22 cellular contexts compared by ENCODE assay signal in genomic region chr7:28338041-28338440, GRCh38.
DNase-seq lines count a peak whose midpoint lies in the region; ATAC-seq, FAIRE-seq and TF ChIP-seq lines count a peak whose summit lies in the region.
"Had no signal": no experiment of that assay in that cellular context is flagged by ENCODE, and none has a peak within 500 bp of the region (broad histone marks: within the 10 kb centered on the region; RNA-seq: fewer than 3 reads in every experiment).

No MANE protein-coding gene starts in this region.

- intact Hi-C loops in IMR-90 (cut with micrococcal nuclease), result no loop called here
- intact Hi-C loops in K562 (cut with micrococcal nuclease), result no loop called here
- intact Hi-C loops in stomach (cut with DNase I; ENCODE audit: low total_unique reads), result no loop called here

- no peak overlapping the region for H2AFZ ChIP-seq in IMR-90 (replicated peaks; ENCODE audit: low read length, poor library complexity)
- H2AFZ ChIP-seq in K562 (ENCODE audit: low read depth, low read length), result no peak overlapping the region

- DNase-seq in IMR-90, result no peak
- no peak for DNase-seq in K562 (ENCODE audit: extremely low read depth in 1 of 4, low spot score in 3 of 4)
- no peak for DNase-seq in activated CD8-positive, alpha-beta memory T cell treated with anti-CD3 and anti-CD28 coated beads for 24 hours
- DNase-seq in stomach, result no peak
- DNase-seq: 8988T; ACHN; BE2C; C1 segment of cervical spinal cord; CD4-positive, alpha-beta memory T cell; CD4-positive, CD25-positive, alpha-beta regulatory T cell; CD8-positive, alpha-beta memory T cell; COR-L47; DMS 273 treated with DMSO at 0.1 percent for 48 hours; DMS153; DMS53; DMS79; GF-D8 had no signal

- H3K9me3 ChIP-seq in IMR-90 (ENCODE audit: control insufficient read depth, insufficient read depth, low read length), result no peaks in the 10 kb centered on the region
- H3K9me3 ChIP-seq in K562 (replicated peaks; ENCODE audit: control insufficient read depth, insufficient read depth, low read depth, low read length), result no peaks in the 10 kb centered on the region
- peaks cover 0 to 16% (median 5%) of the 10 kb centered on the region in 4 donors for H3K9me3 ChIP-seq in stomach
- H3K9me3 ChIP-seq: BE2C had no signal

- dilution Hi-C loops in IMR-90 (cut with HindIII; ENCODE audit: low sequenced_read_pairs, unreplicated experiment), result no loop called here

- H3K9ac ChIP-seq in IMR-90 (ENCODE audit: low read depth, low read length), result no peak overlapping the region
- no peak overlapping the region for H3K9ac ChIP-seq in K562 (ENCODE audit: insufficient read depth in 1 of 2, low read depth in 2 of 2, low read length in 2 of 2)
- H3K9ac ChIP-seq: BLaER1 had no signal

- POLR2A ChIA-PET in IMR-90 (lab: Charles Lee; ENCODE audit: unreplicated experiment) (no interaction called here), K562 (lab: Yijun Ruan, JAX) (no interaction called here)

- BruUV-seq in IMR-90 (replicated peaks; lab: Mats Ljungman, UMichigan), result no TSS peak
- no TSS peak for BruUV-seq in K562 (replicated peaks; lab: Mats Ljungman, UMichigan)

- H3K18ac ChIP-seq in IMR-90 (ENCODE audit: low read depth, low read length), result no peak overlapping the region

- no peak for ATAC-seq in IMR-90 (ENCODE audit: low read depth)
- ATAC-seq in K562, result no peak
- ATAC-seq in GM21737 (IDR thresholded peaks at IDR 0.05; ENCODE audit: unreplicated experiment), result no peak

- H3K79me2 ChIP-seq in K562 (ENCODE audit: control insufficient read depth, insufficient read depth, low read length), result no peaks in the 10 kb centered on the region

- H3K36me3 ChIP-seq in IMR-90 (ENCODE audit: control insufficient read depth, insufficient read depth, low read length) (no peaks in the 10 kb centered on the region), K562 (ENCODE audit: control insufficient read depth, insufficient read depth, low read length) (no peaks in the 10 kb centered on the region), stomach (no peaks in the 10 kb centered on the region)
- H3K36me3 ChIP-seq: BE2C, BLaER1 had no signal

- H4K5ac ChIP-seq in IMR-90 (ENCODE audit: low read depth, low read length), result no peak overlapping the region

- no peak overlapping the region for H4K8ac ChIP-seq in IMR-90 (ENCODE audit: low read depth in 2 of 2, low read length in 2 of 2)

- H2AK9ac ChIP-seq in IMR-90 (replicated peaks; ENCODE audit: low read depth, low read length, poor library complexity), result no peak overlapping the region

- TF ChIP-seq CTCF in IMR-90 (conservative IDR thresholded peaks at IDR 0.05; ENCODE audit: low read depth, low read length) (no peak), K562 (IDR thresholded peaks at IDR 0.05 in 2 of 3, conservative IDR thresholded peaks at IDR 0.05 in 1 of 3; ENCODE audit: insufficient read depth in 2 of 3, low read depth in 1 of 3, low read length in 3 of 3) (no peak), stomach (IDR thresholded peaks at IDR 0.05) (no peak)

- H3K4ac ChIP-seq in IMR-90 (ENCODE audit: low read depth, low read length), result no peak overlapping the region

- no peak overlapping the region for H2AK5ac ChIP-seq in IMR-90 (ENCODE audit: low read depth, low read length)

- no peak overlapping the region for H2BK120ac ChIP-seq in IMR-90 (ENCODE audit: low read depth, low read length)

- no peak overlapping the region for H2BK15ac ChIP-seq in IMR-90 (ENCODE audit: low read depth, low read length)

- no peak for TF ChIP-seq POLR2A in IMR-90 (IDR thresholded peaks at IDR 0.05; ENCODE audit: low read depth, low read length)
- no peak for TF ChIP-seq POLR2A in K562 (conservative IDR thresholded peaks at IDR 0.05)
- TF ChIP-seq POLR2A in stomach (IDR thresholded peaks at IDR 0.05), result no peak

- CTCF ChIA-PET in IMR-90 (lab: Yijun Ruan, JAX), result no interaction called here
- CTCF ChIA-PET in K562 (lab: Yijun Ruan, JAX; ENCODE audit: low intra/inter-chr PET ratio), result no interaction called here

- no peak overlapping the region for H3K23ac ChIP-seq in IMR-90 (ENCODE audit: low read depth, low read length)

- H3K14ac ChIP-seq in IMR-90 (replicated peaks; ENCODE audit: low read depth, low read length), result no peak overlapping the region

- WGBS in IMR-90 (ENCODE audit: extremely low coverage in 2 of 2, insufficient read length in 1 of 2), 2 experiments, result no CpG with 5 or more reads among the region's 3 CpGs
- 0% methylated on average over 3 of the region's 3 CpGs for WGBS in K562 (ENCODE audit: insufficient coverage, low coverage, missing lambda C conversion rate)
- WGBS in stomach, 5 donors, result 63 to 78% (median 65%) methylated on average over 3 of the region's 3 CpGs

- no peak overlapping the region for H2BK20ac ChIP-seq in IMR-90 (ENCODE audit: low read depth, low read length)

- no peaks in the 10 kb centered on the region; the same call in none of the 2 replicates for H3K27me3 ChIP-seq in IMR-90 (ENCODE audit: control insufficient read depth, insufficient read depth, low read length)
- H3K27me3 ChIP-seq in K562 (ENCODE audit: control insufficient read depth in 2 of 2, insufficient read depth in 2 of 2, low read length in 2 of 2), result no peaks in the 10 kb centered on the region
- no peaks in the 10 kb centered on the region for H3K27me3 ChIP-seq in stomach
- H3K27me3 ChIP-seq: BE2C, BLaER1 had no signal

- H3K4me2 ChIP-seq in IMR-90 (ENCODE audit: low read depth, low read length), result no peak overlapping the region
- H3K4me2 ChIP-seq in K562 (ENCODE audit: insufficient read depth, low read length), result no peak overlapping the region
- H3K4me2 ChIP-seq: BLaER1 had no signal

- no peaks in the 10 kb centered on the region for H3K79me1 ChIP-seq in IMR-90 (ENCODE audit: low read depth in 1 of 2, low read length in 2 of 2)

- FAIRE-seq in K562 (lab: Jason Lieb, UNC) (no peak), endometrium (lab: Jason Lieb, UNC) (peak; percentile 85)
- FAIRE-seq: GM12891, GM19239 had no signal

- no peak overlapping the region for H3K4me3 ChIP-seq in IMR-90 (ENCODE audit: insufficient read depth, low read depth, low read length)
- H3K4me3 ChIP-seq in K562, result no peak overlapping the region
- no peak overlapping the region for H3K4me3 ChIP-seq in stomach
- H3K4me3 ChIP-seq: BLaER1 had no signal

- no peaks in the 10 kb centered on the region for H4K20me1 ChIP-seq in IMR-90 (ENCODE audit: insufficient read depth, low read length)
- no peaks in the 10 kb centered on the region for H4K20me1 ChIP-seq in K562 (replicated peaks; ENCODE audit: control insufficient read depth, insufficient read depth, low read length)
- H4K20me1 ChIP-seq: BLaER1 had no signal

- H3K4me1 ChIP-seq in IMR-90 (ENCODE audit: control insufficient read depth, insufficient read depth, low read length), result no peaks in the 10 kb centered on the region
- no peaks in the 10 kb centered on the region for H3K4me1 ChIP-seq in K562 (replicated peaks in 1 of 2; ENCODE audit: control insufficient read depth in 2 of 2, insufficient read depth in 2 of 2, low read length in 2 of 2)
- no peaks in the 10 kb centered on the region for H3K4me1 ChIP-seq in stomach
- H3K4me1 ChIP-seq: BE2C, BLaER1 had no signal

- in situ Hi-C loops in IMR-90 (cut with MboI; ENCODE audit: low sequenced_read_pairs) (no loop called here), K562 (cut with MboI) (no loop called here)

- TF ChIP-seq RAD21 in IMR-90 (IDR thresholded peaks at IDR 0.05; ENCODE audit: low read length), result no peak
- TF ChIP-seq RAD21 in K562 (CRISPR knock-in tag; conservative IDR thresholded peaks at IDR 0.05 in 1 of 2, IDR thresholded peaks at IDR 0.05 in 1 of 2), result no peak

- no peak overlapping the region for H3K56ac ChIP-seq in IMR-90 (ENCODE audit: extremely low read depth, insufficient read depth, low read length)

- H3K9me1 ChIP-seq in IMR-90 (ENCODE audit: insufficient read depth, low read length), result no peaks in the 10 kb centered on the region; the same call in 1 of the 2 replicates
- no peaks in the 10 kb centered on the region for H3K9me1 ChIP-seq in K562 (ENCODE audit: control insufficient read depth, insufficient read depth, low read length)

- TF ChIP-seq EP300 in K562 (IDR thresholded peaks at IDR 0.05; ENCODE audit: low read length) (no peak), stomach (IDR thresholded peaks at IDR 0.05) (no peak)

- no peak overlapping the region for H2BK5ac ChIP-seq in IMR-90 (ENCODE audit: low read depth, low read length, poor library complexity, severe bottlenecking)

- no peak overlapping the region for H3K27ac ChIP-seq in IMR-90 (ENCODE audit: insufficient read depth, low read length)
- no peak overlapping the region for H3K27ac ChIP-seq in K562 (ENCODE audit: extremely low read depth, low read depth, low read length)
- no peak overlapping the region for H3K27ac ChIP-seq in stomach
- H3K27ac ChIP-seq: BLaER1 had no signal

- H4K91ac ChIP-seq in IMR-90 (ENCODE audit: insufficient read depth, low read depth, low read length), result no peak overlapping the region

TF ChIP-seq in IMR-90, 13 proteins besides CTCF, POLR2A, EP300 and RAD21 (continues in another document):
- TF ChIP-seq ELK1 (IDR thresholded peaks at IDR 0.05; ENCODE audit: borderline replicate concordance, low read depth, low read length) (no peak), CHD1 (IDR thresholded peaks at IDR 0.05; ENCODE audit: low read depth, low read length) (no peak), CEBPB (IDR thresholded peaks at IDR 0.05; ENCODE audit: low read depth, low read length) (peak; percentile 76), RFX5 (IDR thresholded peaks at IDR 0.05; ENCODE audit: low read depth, low read length) (no peak)

TF ChIP-seq in K562, 482 proteins besides CTCF, POLR2A, EP300 and RAD21 (continues in another document):
- TF ChIP-seq, protein P1, sequence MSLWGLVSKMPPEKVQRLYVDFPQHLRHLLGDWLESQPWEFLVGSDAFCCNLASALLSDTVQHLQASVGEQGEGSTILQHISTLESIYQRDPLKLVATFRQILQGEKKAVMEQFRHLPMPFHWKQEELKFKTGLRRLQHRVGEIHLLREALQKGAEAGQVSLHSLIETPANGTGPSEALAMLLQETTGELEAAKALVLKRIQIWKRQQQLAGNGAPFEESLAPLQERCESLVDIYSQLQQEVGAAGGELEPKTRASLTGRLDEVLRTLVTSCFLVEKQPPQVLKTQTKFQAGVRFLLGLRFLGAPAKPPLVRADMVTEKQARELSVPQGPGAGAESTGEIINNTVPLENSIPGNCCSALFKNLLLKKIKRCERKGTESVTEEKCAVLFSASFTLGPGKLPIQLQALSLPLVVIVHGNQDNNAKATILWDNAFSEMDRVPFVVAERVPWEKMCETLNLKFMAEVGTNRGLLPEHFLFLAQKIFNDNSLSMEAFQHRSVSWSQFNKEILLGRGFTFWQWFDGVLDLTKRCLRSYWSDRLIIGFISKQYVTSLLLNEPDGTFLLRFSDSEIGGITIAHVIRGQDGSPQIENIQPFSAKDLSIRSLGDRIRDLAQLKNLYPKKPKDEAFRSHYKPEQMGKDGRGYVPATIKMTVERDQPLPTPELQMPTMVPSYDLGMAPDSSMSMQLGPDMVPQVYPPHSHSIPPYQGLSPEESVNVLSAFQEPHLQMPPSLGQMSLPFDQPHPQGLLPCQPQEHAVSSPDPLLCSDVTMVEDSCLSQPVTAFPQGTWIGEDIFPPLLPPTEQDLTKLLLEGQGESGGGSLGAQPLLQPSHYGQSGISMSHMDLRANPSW (CRISPR knock-in tag; IDR thresholded peaks at IDR 0.05), result no peak
- TF ChIP-seq CEBPG (CRISPR knock-in tag; IDR thresholded peaks at IDR 0.05) (no peak), CEBPG (tag; conservative IDR thresholded peaks at IDR 0.05 in 1 of 2, IDR thresholded peaks at IDR 0.05 in 1 of 2) (peak in 1 of 2 experiments; percentile 70; a peak in 2 of 4 replicates)
